8 cellular contexts compared by ENCODE assay signal in the genomic region with DNA sequence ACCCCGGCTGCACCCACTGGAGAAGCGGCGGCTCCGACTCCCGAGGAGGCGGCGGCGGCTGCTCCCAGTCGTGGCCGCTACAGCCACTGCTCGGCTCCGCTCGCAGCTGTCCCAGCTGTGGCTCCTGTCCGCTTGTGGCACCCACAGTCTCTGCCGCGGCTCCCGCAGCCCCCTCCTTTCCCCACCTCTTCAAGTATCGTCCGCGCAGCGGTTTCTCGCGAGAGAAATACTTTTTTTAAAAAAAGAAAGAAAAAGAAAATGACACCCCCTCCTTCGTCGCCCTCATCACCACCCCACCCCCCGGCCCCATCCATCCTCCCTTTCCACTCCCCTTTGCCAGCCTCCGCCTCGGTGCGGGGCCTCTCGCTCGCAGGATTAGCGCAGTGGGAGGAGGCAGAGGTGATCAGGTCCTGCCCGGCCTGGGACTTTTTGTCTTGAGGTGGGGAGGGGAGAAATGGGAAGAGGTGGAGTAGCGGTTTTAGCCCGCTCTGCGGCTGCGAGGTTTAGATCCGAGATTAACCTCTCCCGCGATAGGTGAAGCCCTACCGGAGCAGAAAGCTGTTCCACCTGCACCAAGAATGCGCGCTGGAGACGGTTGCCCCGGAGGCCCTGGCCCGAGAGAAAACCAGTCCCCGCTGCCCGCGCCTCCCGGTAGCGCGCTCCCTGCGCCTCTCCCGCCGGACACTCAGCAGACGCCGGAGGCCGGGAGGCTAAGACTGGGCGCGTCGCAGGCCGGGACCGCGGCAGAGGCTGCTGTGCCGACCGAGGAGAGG. TPM values are rescaled to one million over a fixed set of nuclear protein-coding genes. Genes with fewer than 3 reads are reported as not detected.
DNase-seq lines count a peak whose midpoint lies in the region; ATAC-seq and TF ChIP-seq lines count a peak whose summit lies in the region.

A gene (minus strand): TSS at position 152 of the 773 bp plus-strand sequence. CDS start 940 bp downstream, outside the sequence.

- DNase-seq in GM10266 (ENCODE audit: extremely low spot score) (peak; percentile 79), GM20000 (ENCODE audit: low spot score) (peak; percentile 88), foreskin keratinocyte (peak; percentile 46 to 74), aorta (peak; percentile 84 to 91), activated gamma-delta T cell treated with Interleukin-2 at 50 U/mL for 16 hours (no peak)
- peak; percentile 40 for DNase-seq in activated CD8-positive, alpha-beta T cell treated with anti-CD3 and anti-CD28 coated beads for 36 hours
- no peak for DNase-seq in naive thymus-derived CD8-positive, alpha-beta T cell

- H3K9me3 Mint-ChIP-seq in activated CD8-positive, alpha-beta T cell treated with anti-CD3 and anti-CD28 coated beads for 36 hours = no peaks in the 10 kb centered on the region
- no peaks in the 10 kb centered on the region for H3K9me3 Mint-ChIP-seq in naive thymus-derived CD8-positive, alpha-beta T cell

- H3K36me3 Mint-ChIP-seq in activated CD8-positive, alpha-beta T cell treated with anti-CD3 and anti-CD28 coated beads for 36 hours (ENCODE audit: low read depth) = no peaks in the 10 kb centered on the region
- no peaks in the 10 kb centered on the region for H3K36me3 Mint-ChIP-seq in naive thymus-derived CD8-positive, alpha-beta T cell

- peak within 1 kb of the TSS; percentile 61 to 62 for H3K4me3 ChIP-seq in aorta (ENCODE audit: low read length in 2 of 2)

- no peak for TF ChIP-seq CTCF in GM10266 (IDR thresholded peaks at IDR 0.05; ENCODE audit: control insufficient read depth, insufficient read depth, low read depth, missing control alignments)
- no peak for TF ChIP-seq CTCF in GM20000 (IDR thresholded peaks at IDR 0.05; ENCODE audit: extremely low read depth, missing control alignments)
- no peak for TF ChIP-seq CTCF in activated CD8-positive, alpha-beta T cell treated with anti-CD3 and anti-CD28 coated beads for 36 hours (IDR thresholded peaks at IDR 0.05)
- TF ChIP-seq CTCF in foreskin keratinocyte (conservative IDR thresholded peaks at IDR 0.05) = no peak

- 0 to 1% methylated on average over 59 to 66 of the region's 66 CpGs for WGBS in aorta, 2 donors

- H3K4me1 ChIP-seq in foreskin keratinocyte (no peaks in the 10 kb centered on the region), aorta (ENCODE audit: control insufficient read depth in 1 of 2, insufficient read depth in 2 of 2, low read length in 2 of 2) (no peaks in the 10 kb centered on the region)

- H3K27ac ChIP-seq in foreskin keratinocyte (no peak within 1 kb of the TSS), aorta (ENCODE audit: low read depth in 1 of 2, low read length in 2 of 2) (peak within 1 kb of the TSS; percentile 62 to 89)

- peaks cover 28% of the 10 kb centered on the region for H3K27me3 Mint-ChIP-seq in activated CD8-positive, alpha-beta T cell treated with anti-CD3 and anti-CD28 coated beads for 36 hours
- peaks cover 16 to 58% (median 34%) of the 10 kb centered on the region in 5 donors for H3K27me3 Mint-ChIP-seq in naive thymus-derived CD8-positive, alpha-beta T cell

- CTCF ChIA-PET in activated CD8-positive, alpha-beta T cell treated with anti-CD3 and anti-CD28 coated beads for 36 hours (lab: Charles Lee) = no interaction called here

- H3K36me3 ChIP-seq in aorta (ENCODE audit: control insufficient read depth in 1 of 2, insufficient read depth in 2 of 2, low read length in 1 of 2) = no peaks in the 10 kb centered on the region

- peak; percentile 49 for ATAC-seq in HG03565 (IDR thresholded peaks at IDR 0.05; ENCODE audit: unreplicated experiment)
- peak; percentile 76 for ATAC-seq in activated CD8-positive, alpha-beta T cell treated with anti-CD3 and anti-CD28 coated beads for 36 hours
- ATAC-seq in foreskin keratinocyte = peak; percentile 69
- ATAC-seq in naive thymus-derived CD8-positive, alpha-beta T cell = no peak
- ATAC-seq in aorta (ENCODE audit: low FRiP score) = peak; percentile 93

- peak within 1 kb of the TSS; percentile 56 for H3K4me3 Mint-ChIP-seq in activated CD8-positive, alpha-beta T cell treated with anti-CD3 and anti-CD28 coated beads for 36 hours
- H3K4me3 Mint-ChIP-seq in naive thymus-derived CD8-positive, alpha-beta T cell = peak within 1 kb of the TSS; percentile 13 to 62 (median 52)

- POLR2A ChIA-PET in activated CD8-positive, alpha-beta T cell treated with anti-CD3 and anti-CD28 coated beads for 36 hours (lab: Charles Lee) = interaction anchor here (0.6 kb wide), 1 partner anchor 304 kb away, joined by 3 read pairs; no protein-coding TSS in a partner anchor
- POLR2A ChIA-PET in naive thymus-derived CD8-positive, alpha-beta T cell (lab: Charles Lee) = no interaction called here

- H3K27ac Mint-ChIP-seq in activated CD8-positive, alpha-beta T cell treated with anti-CD3 and anti-CD28 coated beads for 36 hours = no peak within 1 kb of the TSS
- H3K27ac Mint-ChIP-seq in naive thymus-derived CD8-positive, alpha-beta T cell = no peak within 1 kb of the TSS

- peaks cover 10% of the 10 kb centered on the region for H3K27me3 ChIP-seq in foreskin keratinocyte
- no peaks in the 10 kb centered on the region for H3K27me3 ChIP-seq in aorta (ENCODE audit: control insufficient read depth in 1 of 2, insufficient read depth in 2 of 2, low read length in 1 of 2)

- H3K9me3 ChIP-seq in aorta (ENCODE audit: control insufficient read depth, low read length) = no peaks in the 10 kb centered on the region

- intact Hi-C loops in activated CD8-positive, alpha-beta T cell treated with anti-CD3 and anti-CD28 coated beads for 36 hours (cut with micrococcal nuclease) = no loop called here
- intact Hi-C loops in aorta (cut with DNase I) = loop anchor here (5.0 to 10.0 kb wide), 5 partner anchors 98 to 291 kb away; a partner anchor contains a TSS

- H3K4me1 Mint-ChIP-seq in activated CD8-positive, alpha-beta T cell treated with anti-CD3 and anti-CD28 coated beads for 36 hours (ENCODE audit: low read depth) = peaks cover 4% of the 10 kb centered on the region
- H3K4me1 Mint-ChIP-seq in naive thymus-derived CD8-positive, alpha-beta T cell = peaks cover 0 to 8% (median 6%) of the 10 kb centered on the region in 4 donors

RNA-seq across cellular contexts. Expression of the gene that starts here (rescaled TPM):
- total RNA-seq in activated CD8-positive, alpha-beta T cell treated with anti-CD3 and anti-CD28 coated beads for 36 hours = under 1 TPM; 0.38 to 0.49 TPM
- total RNA-seq in foreskin keratinocyte (4.0 and 4.5 TPM in 2 replicates), aorta (100 to 1,000 TPM; 167 to 529 TPM)
- polyA plus RNA-seq in foreskin keratinocyte (1.2 and 1.3 TPM in 2 replicates), aorta (100 to 1,000 TPM in 1 of 2 donors, 10 to 100 TPM in 1; 24.7 to 115 TPM)
- total RNA-seq in naive thymus-derived CD8-positive, alpha-beta T cell = under 1 TPM; 0.08 to 0.21 TPM
- polyA plus RNA-seq in naive thymus-derived CD8-positive, alpha-beta T cell = under 1 TPM in 1 of 3 donors, not detected in 2; 0.01 TPM

Comparison
In these comparisons a context has a peak if more than half of its experiments do, and no peak if none do; other contexts are left out.
1. RNA of the gene that starts here (total RNA-seq): 167 to 529 TPM in aorta; 4.0 to 4.5 TPM in foreskin keratinocyte, 0.38 to 0.49 TPM in activated CD8-positive, alpha-beta T cell treated with anti-CD3 and anti-CD28 coated beads for 36 hours and 0.08 to 0.21 TPM in naive thymus-derived CD8-positive, alpha-beta T cell; every median in the first group is over 10 times any median in the second.
2. RNA of the gene that starts here (polyA plus RNA-seq): 24.7 to 115 TPM in aorta; 1.2 to 1.3 TPM in foreskin keratinocyte and 0.01 TPM in naive thymus-derived CD8-positive, alpha-beta T cell; every median in the first group is over 10 times any median in the second.
3. Peak in DNase-seq and ATAC-seq in activated CD8-positive, alpha-beta T cell treated with anti-CD3 and anti-CD28 coated beads for 36 hours; RNA of the gene not detected or under 1 TPM.
4. DNase-seq: peak in GM10266 (single experiment), GM20000 (single experiment), foreskin keratinocyte (2 of 2) and aorta (2 of 2); none in naive thymus-derived CD8-positive, alpha-beta T cell (0 of 10) and activated gamma-delta T cell treated with Interleukin-2 at 50 U/mL for 16 hours (single experiment).
5. ATAC-seq: peak in HG03565 (single experiment), foreskin keratinocyte (single experiment) and aorta (single experiment); none in naive thymus-derived CD8-positive, alpha-beta T cell (0 of 2).